26 cellular contexts compared by ENCODE assay signal in the genomic region with DNA sequence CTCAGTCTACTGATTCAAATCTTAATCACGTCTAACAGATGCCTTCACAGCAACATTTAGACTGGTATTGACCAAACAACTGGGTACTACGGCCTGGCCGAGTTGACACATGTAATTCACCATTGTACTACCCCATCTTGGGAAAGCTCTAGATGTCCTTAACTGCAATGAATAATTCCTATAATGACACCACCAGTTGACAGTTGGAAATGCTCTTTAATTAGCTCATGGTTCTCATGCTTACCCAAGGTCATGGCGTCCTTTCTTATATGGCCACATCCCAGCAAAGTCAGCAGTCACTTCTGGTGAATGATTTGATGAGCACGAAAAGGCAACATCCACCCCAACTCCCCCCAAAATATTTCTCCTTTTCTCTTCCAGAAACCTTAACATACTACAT.
"Had no signal": no experiment of that assay in that cellular context is flagged by ENCODE, and none has a peak within 500 bp of the region (broad histone marks: within the 10 kb centered on the region; RNA-seq: fewer than 3 reads in every experiment).

No MANE protein-coding gene starts in this region.

- H3K4me3 ChIP-seq: stomach, suprapubic skin, testis, thoracic aorta, thyroid gland, tibial artery, tibial nerve, transverse colon, upper lobe of left lung, upper lobe of right lung, uterus, vagina had no signal

- H3K9me3 ChIP-seq: stomach, suprapubic skin, testis, thoracic aorta, thyroid gland, tibial artery, tibial nerve, transverse colon, upper lobe of left lung, upper lobe of right lung, uterus, vagina had no signal

- DNase-seq: stimulated activated CD4-positive, alpha-beta T cell treated with anti-CD3 and anti-CD28 coated beads, Interleukin-2, amount 100 ng/mL, for 48 hours; stimulated activated CD4-positive, alpha-beta T cell treated with anti-CD3 and anti-CD28 coated beads, Interleukin-4, amount 100 ng/mL, for 1 hour; stimulated activated CD4-positive, alpha-beta T cell treated with anti-CD3 and anti-CD28 coated beads, Interleukin-4, amount 100 ng/mL, for 24 hours; stimulated activated CD4-positive, alpha-beta T cell treated with anti-CD3 and anti-CD28 coated beads, Interleukin-4, amount 100 ng/mL, for 4 hours; stimulated activated CD8-positive, alpha-beta memory T cell treated with anti-CD3 and anti-CD28 coated beads, Interleukin-4, amount 100 ng/mL, for 48 hours; stimulated activated naive B cell treated with anti-CD40 and anti-IgM and Interleukin-4, amounts not matched to agents 10 μg/mL and 1 μg/mL and 100 μg/mL, for 72 hours; stimulated activated naive CD4-positive, alpha-beta T cell; stimulated activated naive CD4-positive, alpha-beta T cell treated with Interleukin-2 at 50 U/mL for 16 hours; stimulated activated naive CD8-positive, alpha-beta T cell treated with anti-CD3 and anti-CD28 coated beads, Interleukin-15, amount 100 ng/mL, for 72 hours; stimulated activated naive CD8-positive, alpha-beta T cell treated with anti-CD3 and anti-CD28 coated beads, Interleukin-15, Interleukin-2, amounts not matched to agents 100 U/mL and 50 U/mL, for 24 hours; stomach; substantia nigra; testis; thyroid gland; tibial artery; transverse colon; trophoblast cell; upper lobe of left lung; upper lobe of right lung; uterus had no signal

- H3K27me3 ChIP-seq: stomach, testis, thyroid gland, tibial artery, tibial nerve, upper lobe of left lung, uterus, vagina had no signal

- H3K27ac ChIP-seq: stomach, suprapubic skin, testis, thoracic aorta, thyroid gland, tibial artery, tibial nerve, transverse colon, upper lobe of left lung, upper lobe of right lung, uterus, vagina had no signal

- H3K36me3 ChIP-seq: stomach, suprapubic skin, thoracic aorta, thyroid gland, tibial artery, tibial nerve, transverse colon, upper lobe of left lung, upper lobe of right lung, uterus, vagina had no signal

- ATAC-seq: stimulated activated effector memory CD8-positive, alpha-beta T cell treated with anti-CD3 and anti-CD28 coated beads, Interleukin-12 subunit alpha, Interleukin-12 subunit beta, amount 100 ng/mL, for 72 hours; stimulated activated memory B cell treated with anti-CD40 and anti-IgM and Interleukin-4, amounts not matched to agents 10 μg/mL and 1 μg/mL and 100 μg/mL, for 72 hours; stimulated activated naive B cell treated with anti-CD40 and anti-IgM and Interleukin-4, amounts not matched to agents 10 μg/mL and 1 μg/mL and 100 μg/mL, for 72 hours; stimulated activated naive CD8-positive, alpha-beta T cell treated with anti-CD3 and anti-CD28 coated beads, Interleukin-15, amount 100 ng/mL, for 72 hours; stimulated activated naive CD8-positive, alpha-beta T cell treated with anti-CD3 and anti-CD28 coated beads, Interleukin-15, Interleukin-2, amounts not matched to agents 100 U/mL and 50 U/mL, for 24 hours; upper lobe of right lung had no signal

- H3K4me1 ChIP-seq: stomach, suprapubic skin, testis, thyroid gland, tibial artery, tibial nerve, transverse colon, upper lobe of left lung, upper lobe of right lung, uterus, vagina had no signal
